Comparison of ENCODE assay signal across 15 cellular contexts in genomic region chr1:231068772-231069171, GRCh38. TPM values are rescaled to one million over a fixed set of nuclear protein-coding genes. Genes with fewer than 3 reads are reported as not detected.
A peak's percentile ranks its signal among the peaks of the same experiment; 100 is the strongest.
DNase-seq lines count a peak whose midpoint lies in the region; ATAC-seq and TF ChIP-seq lines count a peak whose summit lies in the region.
"Had no signal": no experiment of that assay in that cellular context is flagged by ENCODE, and none has a peak within 500 bp of the region (broad histone marks: within the 10 kb centered on the region; RNA-seq: fewer than 3 reads in every experiment).

No MANE protein-coding gene starts in this region.

- CTCF ChIA-PET in CD4-positive, alpha-beta memory T cell (lab: Charles Lee; ENCODE audit: partially characterized antibody): no interaction called here

- H3K4me1 ChIP-seq in esophagus squamous epithelium: peaks cover 0 to under 1% (median 0%) of the 10 kb centered on the region in 3 donors
- H3K4me1 ChIP-seq in CD4-positive, alpha-beta memory T cell (ENCODE audit: insufficient read depth, low read length): no peaks in the 10 kb centered on the region
- H3K4me1 ChIP-seq: Caco-2 had no signal

- POLR2A ChIA-PET in CD4-positive, alpha-beta memory T cell (lab: Charles Lee; ENCODE audit: partially characterized antibody): no interaction called here

- no peak overlapping the region for H3K4me3 Mint-ChIP-seq in neural crest cell
- no peak overlapping the region for H3K4me3 Mint-ChIP-seq in CD4-positive, alpha-beta memory T cell
- H3K4me3 Mint-ChIP-seq: CD8-positive, alpha-beta T cell; HFFc6 had no signal

- no peak for TF ChIP-seq POLR2A in esophagus squamous epithelium (IDR thresholded peaks at IDR 0.05)

- no peaks in the 10 kb centered on the region for H3K36me3 Mint-ChIP-seq in neural crest cell (ENCODE audit: low read depth)
- H3K36me3 Mint-ChIP-seq in CD4-positive, alpha-beta memory T cell: no peaks in the 10 kb centered on the region
- H3K36me3 Mint-ChIP-seq: CD8-positive, alpha-beta T cell had no signal

- no peak overlapping the region for H3K4me3 ChIP-seq in WERI-Rb-1 (ENCODE audit: low read depth, low read length)
- H3K4me3 ChIP-seq in esophagus squamous epithelium: no peak overlapping the region
- no peak overlapping the region for H3K4me3 ChIP-seq in CD4-positive, alpha-beta memory T cell (ENCODE audit: low read length in 2 of 2)
- H3K4me3 ChIP-seq: GM23248 had no signal

- ATAC-seq in HG02642 (IDR thresholded peaks at IDR 0.05; ENCODE audit: poor library complexity, unreplicated experiment): no peak
- ATAC-seq: CD8-positive, alpha-beta T cell; HCT116 had no signal

- no peak for TF ChIP-seq CTCF in WERI-Rb-1 (IDR thresholded peaks at IDR 0.05; ENCODE audit: low read depth, low read length)
- TF ChIP-seq CTCF in neural crest cell (conservative IDR thresholded peaks at IDR 0.05): no peak
- TF ChIP-seq CTCF in esophagus squamous epithelium (IDR thresholded peaks at IDR 0.05): no peak

- peak overlapping the region; percentile 9 for H3K27ac Mint-ChIP-seq in neural crest cell (ENCODE audit: unreplicated experiment)
- H3K27ac Mint-ChIP-seq in CD4-positive, alpha-beta memory T cell: no peak overlapping the region
- H3K27ac Mint-ChIP-seq: CD8-positive, alpha-beta T cell; HFFc6 had no signal

- WGBS in esophagus squamous epithelium, 2 donors: 72 to 74% methylated on average over 3 to 4 of the region's 4 CpGs

- H3K27ac ChIP-seq in WERI-Rb-1 (no peak overlapping the region; the same call in 1 of the 2 replicates), esophagus squamous epithelium (no peak overlapping the region)
- H3K27ac ChIP-seq in CD4-positive, alpha-beta memory T cell (ENCODE audit: low read depth, low read length): no peak overlapping the region
- H3K27ac ChIP-seq: GM23248 had no signal

- H3K4me1 Mint-ChIP-seq in neural crest cell: peaks cover 34% of the 10 kb centered on the region
- H3K4me1 Mint-ChIP-seq in CD4-positive, alpha-beta memory T cell: no peaks in the 10 kb centered on the region

- H3K36me3 ChIP-seq in WERI-Rb-1 (no peaks in the 10 kb centered on the region), esophagus squamous epithelium (no peaks in the 10 kb centered on the region)
- H3K36me3 ChIP-seq in CD4-positive, alpha-beta memory T cell (ENCODE audit: insufficient read depth, low read length): no peaks in the 10 kb centered on the region

- H3K27me3 Mint-ChIP-seq in neural crest cell (ENCODE audit: low read depth): peaks cover 2% of the 10 kb centered on the region
- peaks cover 1 to 3% of the 10 kb centered on the region in 2 donors for H3K27me3 Mint-ChIP-seq in CD4-positive, alpha-beta memory T cell

- intact Hi-C loops in esophagus squamous epithelium (cut with DNase I): no loop called here
- intact Hi-C loops in CD4-positive, alpha-beta memory T cell (cut with micrococcal nuclease): no loop called here

- H3K9me3 Mint-ChIP-seq in neural crest cell: no peaks in the 10 kb centered on the region
- no peaks in the 10 kb centered on the region for H3K9me3 Mint-ChIP-seq in CD4-positive, alpha-beta memory T cell
- H3K9me3 Mint-ChIP-seq: CD8-positive, alpha-beta T cell had no signal

- H3K9me3 ChIP-seq in WERI-Rb-1 (ENCODE audit: severe bottlenecking) (peaks cover 6% of the 10 kb centered on the region), esophagus squamous epithelium (no peaks in the 10 kb centered on the region)
- H3K9me3 ChIP-seq in CD4-positive, alpha-beta memory T cell (ENCODE audit: control insufficient read depth in 1 of 2, low read length in 2 of 2): no peaks in the 10 kb centered on the region
- H3K9me3 ChIP-seq: Caco-2 had no signal

- DNase-seq in WERI-Rb-1 (peak; percentile 63), left kidney (ENCODE audit: low read depth, low spot score) (peak; percentile 75), neural crest cell (ENCODE audit: low read depth, low spot score) (no peak), esophagus squamous epithelium (lab: John Stamatoyannopoulos, UW) (no peak)
- DNase-seq in CD4-positive, alpha-beta memory T cell: no peak
- DNase-seq: C1 segment of cervical spinal cord; Caco-2; CD8-positive, alpha-beta T cell; DMS153; DND-41; GM23248; H7; HFFc6 had no signal

- H3K27me3 ChIP-seq in WERI-Rb-1 (ENCODE audit: insufficient read depth, low read depth, severe bottlenecking) (no peaks in the 10 kb centered on the region), esophagus squamous epithelium (peaks cover 0 to 11% (median 0%) of the 10 kb centered on the region in 4 donors)
- no peaks in the 10 kb centered on the region for H3K27me3 ChIP-seq in CD4-positive, alpha-beta memory T cell (ENCODE audit: insufficient read depth, low read length)

RNA-seq across cellular contexts. Expression of gene FAM89A, which starts 28.7 kb away (rescaled TPM):
- total RNA-seq in neural crest cell: 15.1 and 16.0 TPM in 2 replicates
- 10 to 100 TPM in 3 of 4 donors, 1 to 10 TPM in 1; 5.0 to 24.8 (median 17.1) TPM for total RNA-seq in esophagus squamous epithelium
- 1 to 10 TPM; 6.5 to 8.7 TPM for total RNA-seq in CD4-positive, alpha-beta memory T cell
- polyA plus RNA-seq in CD4-positive, alpha-beta memory T cell: 1 to 10 TPM; 7.7 to 8.5 TPM

Comparison
In these comparisons a context has a peak if more than half of its experiments do, and no peak if none do; other contexts are left out.
1. DNase-seq: peak in WERI-Rb-1 (single experiment) and left kidney (single experiment); none in neural crest cell (single experiment), esophagus squamous epithelium (single experiment) and CD4-positive, alpha-beta memory T cell (0 of 5).